21 cellular contexts compared by ENCODE assay signal in genomic region chr7:103996639-103997038, GRCh38.
DNase-seq lines count a peak whose midpoint lies in the region; ATAC-seq lines count a peak whose summit lies in the region.
"Had no signal": no experiment of that assay in that cellular context is flagged by ENCODE, and none has a peak within 500 bp of the region (broad histone marks: within the 10 kb centered on the region; RNA-seq: fewer than 3 reads in every experiment).

No MANE protein-coding gene starts in this region.

- peak; percentile 17 for DNase-seq in glomerular visceral epithelial cell (ENCODE audit: extremely low spot score)
- DNase-seq in NCI-H1048 (lab: John Stamatoyannopoulos, UW) = no peak
- DNase-seq in hippocampal formation (lab: John Stamatoyannopoulos, UW) = no peak
- no peak for DNase-seq in activated effector memory CD4-positive, alpha-beta T cell treated with anti-CD3 and anti-CD28 coated beads, Interleukin-2, amount 50 U/mL, for 16 hours
- DNase-seq in stimulated activated CD8-positive, alpha-beta memory T cell treated with anti-CD3 and anti-CD28 coated beads, Interleukin-4, amount 100 ng/mL, for 48 hours = no peak
- DNase-seq: activated CD4-positive, alpha-beta T cell treated with anti-CD3 and anti-CD28 coated beads, Interleukin-2, amount 50 U/mL, for 4 hours; activated T-cell treated with anti-CD3 and anti-CD28 coated beads, Interleukin-2, amount 50 U/mL, for 24 hours; BE2C; caudate nucleus; effector CD8-positive, alpha-beta T cell; GDM1; heart left ventricle; HFFc6; islet precursor cell; NCI-H69; stimulated activated naive CD8-positive, alpha-beta T cell treated with anti-CD3 and anti-CD28 coated beads, Interleukin-15, Interleukin-2, amounts not matched to agents 100 U/mL and 50 U/mL, for 24 hours; upper lobe of right lung had no signal

- peak; percentile 81 for ATAC-seq in GM18909 (IDR thresholded peaks at IDR 0.05; ENCODE audit: poor library complexity, unreplicated experiment)
- ATAC-seq in GM21619 (IDR thresholded peaks at IDR 0.05; ENCODE audit: unreplicated experiment) = peak; percentile 84
- ATAC-seq in HG03139 (IDR thresholded peaks at IDR 0.05; ENCODE audit: unreplicated experiment) = peak; percentile 80
- ATAC-seq: heart left ventricle; SK-N-SH treated with all-trans-retinoic acid at 6 μM for 48 hours; stimulated activated naive CD8-positive, alpha-beta T cell treated with anti-CD3 and anti-CD28 coated beads, Interleukin-15, Interleukin-2, amounts not matched to agents 100 U/mL and 50 U/mL, for 24 hours; upper lobe of right lung had no signal
